26 cellular contexts compared by ENCODE assay signal in the genomic region with DNA sequence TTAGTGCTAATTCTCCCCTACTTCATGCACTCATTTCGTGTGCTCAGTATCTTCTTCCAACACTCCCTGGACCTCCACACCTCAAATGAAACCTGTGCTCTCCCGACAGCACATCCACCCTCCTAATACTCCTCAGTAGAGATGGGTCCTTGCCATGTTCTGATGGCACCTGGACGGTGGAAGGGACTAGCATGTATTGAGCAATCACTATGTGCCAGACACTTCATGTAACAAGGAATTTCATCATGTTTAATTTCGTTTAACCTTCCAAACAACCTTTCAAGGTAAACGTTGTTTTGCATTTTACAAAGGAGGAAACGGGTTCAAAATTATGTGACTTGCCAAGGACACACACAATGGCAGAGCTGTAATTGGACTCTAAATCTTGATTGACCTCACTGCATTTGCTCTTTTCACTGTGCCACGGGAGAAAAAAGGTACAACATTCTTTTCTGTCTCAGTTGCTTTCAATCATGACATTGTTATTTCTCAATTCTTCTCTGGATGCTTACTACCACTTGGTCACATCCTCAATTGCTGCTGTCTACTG. TPM values are rescaled to one million over a fixed set of nuclear protein-coding genes. Genes with fewer than 3 reads are reported as not detected.
DNase-seq lines count a peak whose midpoint lies in the region; ATAC-seq, FAIRE-seq and TF ChIP-seq lines count a peak whose summit lies in the region.
"Had no signal": no experiment of that assay in that cellular context is flagged by ENCODE, and none has a peak within 500 bp of the region (broad histone marks: within the 10 kb centered on the region; RNA-seq: fewer than 3 reads in every experiment).

No MANE protein-coding gene starts in this region.

- TF ChIP-seq RAD21 in K562 (CRISPR knock-in tag; conservative IDR thresholded peaks at IDR 0.05 in 1 of 2, IDR thresholded peaks at IDR 0.05 in 1 of 2) = no peak

- no peak for TF ChIP-seq POLR2A in K562 (conservative IDR thresholded peaks at IDR 0.05)

- TF ChIP-seq CTCF in GM23338 (conservative IDR thresholded peaks at IDR 0.05; ENCODE audit: low read depth in 2 of 2) = no peak
- TF ChIP-seq CTCF in K562 (IDR thresholded peaks at IDR 0.05 in 2 of 3, conservative IDR thresholded peaks at IDR 0.05 in 1 of 3; ENCODE audit: insufficient read depth in 2 of 3, low read depth in 1 of 3, low read length in 3 of 3) = no peak
- TF ChIP-seq CTCF in left lung (IDR thresholded peaks at IDR 0.05) = no peak
- no peak for TF ChIP-seq CTCF in parathyroid adenoma (IDR thresholded peaks at IDR 0.05)

- intact Hi-C loops in K562 (cut with micrococcal nuclease) = no loop called here
- intact Hi-C loops in left lung (cut with DNase I) = no loop called here

- FAIRE-seq in K562 (lab: Jason Lieb, UNC) = peak; percentile 32
- FAIRE-seq: GM12892, H54 had no signal

- H3K36me3 Mint-ChIP-seq in GM23338 (ENCODE audit: low read depth) = no peaks in the 10 kb centered on the region; the same call in 2 of the 3 replicates
- H3K36me3 Mint-ChIP-seq in activated T-cell treated with anti-CD3 and anti-CD28 coated beads, Interleukin-2, amount 50 U/mL, for 24 hours (ENCODE audit: low read depth) = no peaks in the 10 kb centered on the region

- H3K9ac ChIP-seq in K562 (ENCODE audit: insufficient read depth in 1 of 2, low read depth in 2 of 2, low read length in 2 of 2) (no peak overlapping the region), parathyroid adenoma (no peak overlapping the region), Karpas-422 (ENCODE audit: low read length) (no peak overlapping the region)

- H3K9me3 ChIP-seq in K562 (replicated peaks; ENCODE audit: control insufficient read depth, insufficient read depth, low read depth, low read length) (no peaks in the 10 kb centered on the region), left lung (no peaks in the 10 kb centered on the region), parathyroid adenoma (ENCODE audit: control insufficient read depth, low read length) (no peaks in the 10 kb centered on the region), Karpas-422 (ENCODE audit: low read length) (no peaks in the 10 kb centered on the region)
- H3K9me3 ChIP-seq: SJSA1 had no signal

- no peak overlapping the region for H3K4me2 ChIP-seq in GM23338
- H3K4me2 ChIP-seq in K562 (ENCODE audit: insufficient read depth, low read length) = no peak overlapping the region
- H3K4me2 ChIP-seq in parathyroid adenoma (ENCODE audit: low read length) = no peak overlapping the region
- H3K4me2 ChIP-seq in Karpas-422 (ENCODE audit: low read depth, low read length, poor library complexity, severe bottlenecking) = no peak overlapping the region

- H3K4me1 Mint-ChIP-seq in GM23338 = peaks cover 29% of the 10 kb centered on the region
- no peaks in the 10 kb centered on the region for H3K4me1 Mint-ChIP-seq in activated T-cell treated with anti-CD3 and anti-CD28 coated beads, Interleukin-2, amount 50 U/mL, for 24 hours (ENCODE audit: low read depth)

- H3K79me2 ChIP-seq in GM23338 (replicated peaks; ENCODE audit: insufficient read depth) (no peaks in the 10 kb centered on the region), K562 (ENCODE audit: control insufficient read depth, insufficient read depth, low read length) (no peaks in the 10 kb centered on the region), parathyroid adenoma (no peaks in the 10 kb centered on the region), Karpas-422 (ENCODE audit: low read length) (no peaks in the 10 kb centered on the region)

- H3K27ac ChIP-seq in GM23338 (ENCODE audit: low read depth) (no peak overlapping the region), K562 (ENCODE audit: extremely low read depth, low read depth, low read length) (no peak overlapping the region), left lung (no peak overlapping the region), parathyroid adenoma (no peak overlapping the region), Karpas-422 (ENCODE audit: low read length) (no peak overlapping the region)
- H3K27ac ChIP-seq: HL-60, SJSA1 had no signal

- POLR2A ChIA-PET in K562 (lab: Yijun Ruan, JAX) = interaction anchor here (1.6 to 1.7 kb wide), 2 partner anchors 22 to 76 kb away, joined by 5 to 9 read pairs; partner anchors contain the start of gene CEBPE

- no peak for TF ChIP-seq EP300 in K562 (IDR thresholded peaks at IDR 0.05; ENCODE audit: low read length)

- CTCF ChIA-PET in K562 (lab: Yijun Ruan, JAX; ENCODE audit: low intra/inter-chr PET ratio) = no interaction called here

- H2AFZ ChIP-seq in GM23338 (peak overlapping the region; percentile 84), K562 (ENCODE audit: low read depth, low read length) (peak overlapping the region; percentile 73), parathyroid adenoma (peak overlapping the region; percentile 29), Karpas-422 (ENCODE audit: low read length) (no peak overlapping the region)

- H3K4me1 ChIP-seq in GM23338 (ENCODE audit: insufficient read depth) = peaks cover 22% of the 10 kb centered on the region
- no peaks in the 10 kb centered on the region; a peak in 1 of 5 replicates for H3K4me1 ChIP-seq in K562 (replicated peaks in 1 of 2; ENCODE audit: control insufficient read depth in 2 of 2, insufficient read depth in 2 of 2, low read length in 2 of 2)
- no peaks in the 10 kb centered on the region for H3K4me1 ChIP-seq in left lung
- H3K4me1 ChIP-seq in parathyroid adenoma = peaks cover 4% of the 10 kb centered on the region
- no peaks in the 10 kb centered on the region for H3K4me1 ChIP-seq in Karpas-422 (ENCODE audit: low read length)
- H3K4me1 ChIP-seq: SJSA1 had no signal

- no TSS peak for BruUV-seq in K562 (replicated peaks; lab: Mats Ljungman, UMichigan)

- peaks cover 7% of the 10 kb centered on the region for H3K27me3 Mint-ChIP-seq in GM23338 (ENCODE audit: insufficient read depth, low read depth, poor library complexity)
- no peaks in the 10 kb centered on the region for H3K27me3 Mint-ChIP-seq in activated T-cell treated with anti-CD3 and anti-CD28 coated beads, Interleukin-2, amount 50 U/mL, for 24 hours

- no peaks in the 10 kb centered on the region for H3F3A ChIP-seq in GM23338 (replicated peaks; ENCODE audit: low read depth)

- ATAC-seq in GM23338 (no peak), K562 (no peak), left lung (peak; percentile 19)

- H3K27me3 ChIP-seq in GM23338 (ENCODE audit: insufficient read depth) (no peaks in the 10 kb centered on the region), K562 (ENCODE audit: control insufficient read depth in 2 of 2, insufficient read depth in 2 of 2, low read length in 2 of 2) (no peaks in the 10 kb centered on the region), left lung (no peaks in the 10 kb centered on the region), parathyroid adenoma (ENCODE audit: control insufficient read depth, insufficient read depth, low read length) (no peaks in the 10 kb centered on the region), Karpas-422 (ENCODE audit: low read length) (no peaks in the 10 kb centered on the region)
- H3K27me3 ChIP-seq: SJSA1 had no signal

- no peak overlapping the region for H3K27ac Mint-ChIP-seq in GM23338
- no peak overlapping the region for H3K27ac Mint-ChIP-seq in activated T-cell treated with anti-CD3 and anti-CD28 coated beads, Interleukin-2, amount 50 U/mL, for 24 hours

- H3K4me3 Mint-ChIP-seq in GM23338 = no peak overlapping the region
- H3K4me3 Mint-ChIP-seq in activated T-cell treated with anti-CD3 and anti-CD28 coated beads, Interleukin-2, amount 50 U/mL, for 24 hours = no peak overlapping the region

- no peaks in the 10 kb centered on the region for H3K36me3 ChIP-seq in GM23338 (ENCODE audit: insufficient read depth)
- no peaks in the 10 kb centered on the region for H3K36me3 ChIP-seq in K562 (ENCODE audit: control insufficient read depth, insufficient read depth, low read length)
- H3K36me3 ChIP-seq in left lung = no peaks in the 10 kb centered on the region
- H3K36me3 ChIP-seq in parathyroid adenoma (ENCODE audit: control insufficient read depth, insufficient read depth, low read length) = no peaks in the 10 kb centered on the region
- H3K36me3 ChIP-seq in Karpas-422 (ENCODE audit: insufficient read depth, low read length) = no peaks in the 10 kb centered on the region
- H3K36me3 ChIP-seq: SJSA1 had no signal

- no peak overlapping the region for H3K4me3 ChIP-seq in GM23338
- no peak overlapping the region for H3K4me3 ChIP-seq in K562
- H3K4me3 ChIP-seq in left lung = no peak overlapping the region
- H3K4me3 ChIP-seq in parathyroid adenoma (ENCODE audit: low read depth, low read length) = no peak overlapping the region
- H3K4me3 ChIP-seq in Karpas-422 (ENCODE audit: low read length) = no peak overlapping the region
- H3K4me3 ChIP-seq: SJSA1 had no signal

- no peaks in the 10 kb centered on the region for H3K9me1 ChIP-seq in K562 (ENCODE audit: control insufficient read depth, insufficient read depth, low read length)

- in situ Hi-C loops in K562 (cut with MboI) = no loop called here

- H4K20me1 ChIP-seq in GM23338 (replicated peaks; ENCODE audit: insufficient read depth) (no peaks in the 10 kb centered on the region), K562 (replicated peaks; ENCODE audit: control insufficient read depth, insufficient read depth, low read length) (no peaks in the 10 kb centered on the region), Karpas-422 (ENCODE audit: insufficient read depth, low read depth, low read length) (no peaks in the 10 kb centered on the region)

- H3K9me2 ChIP-seq in GM23338 (ENCODE audit: insufficient read depth) (no peaks in the 10 kb centered on the region), Karpas-422 (replicated peaks; ENCODE audit: insufficient read depth, low read length) (no peaks in the 10 kb centered on the region)

- DNase-seq in GM23338 (ENCODE audit: low spot score) = no peak
- no peak for DNase-seq in K562 (ENCODE audit: extremely low read depth in 1 of 4, low spot score in 3 of 4)
- no peak for DNase-seq in left lung
- no peak for DNase-seq in activated T-cell treated with anti-CD3 and anti-CD28 coated beads, Interleukin-2, amount 50 U/mL, for 24 hours
- DNase-seq in A172 (ENCODE audit: low spot score) = no peak
- DNase-seq in Karpas-422 = no peak
- no peak for DNase-seq in NK-92 treated with Interleukin-12 subunit alpha and Interleukin-12 subunit beta, amount 100 ng/mL, for 24 hours (lab: John Stamatoyannopoulos, UW)
- DNase-seq: 8988T, Calu3, DMS153, DND-41, MM.1S, NCI-H1048, NCI-H1417, NCI-H1694 treated with DMSO at 0.1 percent for 48 hours, NCI-H2107, NCI-H446, NCI-H526 treated with DMSO at 0.1 percent for 48 hours, Right ventricle myocardium superior, RPMI8226 had no signal

- H3K9me3 Mint-ChIP-seq in GM23338 = no peaks in the 10 kb centered on the region
- H3K9me3 Mint-ChIP-seq in activated T-cell treated with anti-CD3 and anti-CD28 coated beads, Interleukin-2, amount 50 U/mL, for 24 hours = no peaks in the 10 kb centered on the region

- WGBS in K562 (ENCODE audit: insufficient coverage, low coverage, missing lambda C conversion rate) = 12% methylated on average over 7 of the region's 7 CpGs

RNA-seq across cellular contexts. Expression of gene SLC7A8, which starts 12.2 kb away (rescaled TPM):
- 105 and 117 TPM in 2 replicates for total RNA-seq in GM23338 (2014; rRNA removed; shearing (Covaris generic))
- polyA plus RNA-seq in GM23338 (2016; fragmentation: Nextera tagmentation; extraction: Ambion mirVana) = 122 and 124 TPM in 2 replicates
- 10.1 and 17.6 TPM in 2 replicates for total RNA-seq in K562 (2011; cell fraction: chromatin; rRNA removed; ENCODE audit: low replicate concordance)
- 12.9 and 14.5 TPM in 2 replicates for total RNA-seq in K562 (2011; cell fraction: nucleolus; rRNA removed)
- 24.6 and 30.7 TPM in 2 replicates for total RNA-seq in K562 (2011; cell fraction: nucleoplasm; rRNA removed)
- 5.3 and 6.0 TPM in 2 replicates for total RNA-seq in K562 (2014; rRNA removed)
- total RNA-seq in K562 (2014; rRNA removed; fragmentation: Illumina TruSeq; extraction: Trizol) = 3.5 and 4.0 TPM in 2 replicates
- total RNA-seq in K562 (2015; rRNA removed; fragmentation: Illumina TruSeq; extraction: Trizol) = 3.4 and 4.5 TPM in 2 replicates
- 19.6 and 21.6 TPM in 2 replicates for total RNA-seq in K562 (2021)
- polyA plus RNA-seq in K562 (2011; rRNA removed) = 19.3 and 42.6 TPM in 2 replicates
- 26.8 and 32.0 TPM in 2 replicates for polyA plus RNA-seq in K562 (2011; cell fraction: cytosol; rRNA removed)
- polyA plus RNA-seq in K562 (2011; cell fraction: nucleus; rRNA removed) = 17.7 and 21.6 TPM in 2 replicates
- 16.4 and 25.4 TPM in 2 replicates for polyA plus RNA-seq in K562 (2012)
- polyA plus RNA-seq in K562 (2014; fragmentation: Illumina TruSeq; extraction: Trizol) = 30.1 and 33.0 TPM in 2 replicates
- 1 to 10 TPM; 2.0 to 2.3 TPM for polyA plus RNA-seq in K562 (2014; fragmentation: Nextera tagmentation; extraction: Ambion mirVana)
- polyA plus RNA-seq in K562 (2014; rRNA removed) = 10.1 and 10.6 TPM in 2 replicates
- 10.9 and 16.5 TPM in 2 replicates for polyA minus RNA-seq in K562 (2011; rRNA and poly(A)+ RNA removed)
- 22.9 and 23.3 TPM in 2 replicates for polyA minus RNA-seq in K562 (2011; cell fraction: cytosol; rRNA and poly(A)+ RNA removed)
- 4.4 and 9.4 TPM in 2 replicates for polyA minus RNA-seq in K562 (2011; cell fraction: nucleus; rRNA and poly(A)+ RNA removed)
- total RNA-seq in left lung = 10 to 100 TPM; 38.5 to 42.2 TPM
- 1.5 and 2.5 TPM in 2 replicates for total RNA-seq in A172 (2014; rRNA removed; shearing (Covaris generic))
- total RNA-seq in Karpas-422 (2014; rRNA removed; shearing (Covaris generic); ENCODE audit: low replicate concordance) = 0.79 TPM in 1 of 2 replicates, not detected in the other
- total RNA-seq: Calu3 had no signal

RNA-seq across cellular contexts. Expression of gene RNF212B, which starts 42.1 kb away (rescaled TPM):
- total RNA-seq in GM23338 (2014; rRNA removed; shearing (Covaris generic)) = not detected in 2 replicates
- 0.68 TPM in 1 of 2 replicates, not detected in the other for polyA plus RNA-seq in GM23338 (2016; fragmentation: Nextera tagmentation; extraction: Ambion mirVana)
- not detected in 2 replicates for total RNA-seq in K562 (2011; cell fraction: chromatin; rRNA removed; ENCODE audit: low replicate concordance)
- total RNA-seq in K562 (2011; cell fraction: nucleolus; rRNA removed) = not detected in 2 replicates
- total RNA-seq in K562 (2011; cell fraction: nucleoplasm; rRNA removed) = 0.37 TPM in 1 of 2 replicates, not detected in the other
- total RNA-seq in K562 (2014; rRNA removed) = not detected in 2 replicates
- total RNA-seq in K562 (2014; rRNA removed; fragmentation: Illumina TruSeq; extraction: Trizol) = 0.26 TPM in 1 of 2 replicates, not detected in the other
- total RNA-seq in K562 (2015; rRNA removed; fragmentation: Illumina TruSeq; extraction: Trizol) = not detected in 2 replicates
- 0.27 TPM in 1 of 2 replicates, not detected in the other for total RNA-seq in K562 (2021)
- 0.43 and 0.65 TPM in 2 replicates for polyA plus RNA-seq in K562 (2011; rRNA removed)
- 0.43 and 1.0 TPM in 2 replicates for polyA plus RNA-seq in K562 (2011; cell fraction: cytosol; rRNA removed)
- polyA plus RNA-seq in K562 (2011; cell fraction: nucleus; rRNA removed) = 0.43 TPM in 1 of 2 replicates, not detected in the other
- 0.35 TPM in 1 of 2 replicates, not detected in the other for polyA plus RNA-seq in K562 (2012)
- polyA plus RNA-seq in K562 (2014; fragmentation: Illumina TruSeq; extraction: Trizol) = 0.15 and 0.32 TPM in 2 replicates
- polyA plus RNA-seq in K562 (2014; fragmentation: Nextera tagmentation; extraction: Ambion mirVana) = under 1 TPM; 0.27 to 0.39 TPM
- 0.08 and 0.17 TPM in 2 replicates for polyA plus RNA-seq in K562 (2014; rRNA removed)
- not detected in 2 replicates for polyA minus RNA-seq in K562 (2011; rRNA and poly(A)+ RNA removed)
- not detected in 2 replicates for polyA minus RNA-seq in K562 (2011; cell fraction: cytosol; rRNA and poly(A)+ RNA removed)
- polyA minus RNA-seq in K562 (2011; cell fraction: nucleus; rRNA and poly(A)+ RNA removed) = 0.54 TPM in 1 of 2 replicates, not detected in the other
- not detected for total RNA-seq in left lung
- not detected in 2 replicates for total RNA-seq in A172 (2014; rRNA removed; shearing (Covaris generic))
- total RNA-seq in Karpas-422 (2014; rRNA removed; shearing (Covaris generic); ENCODE audit: low replicate concordance) = not detected in 2 replicates
- total RNA-seq: Calu3, Right ventricle myocardium superior, SJSA1 had no signal
- polyA plus RNA-seq: BJ had no signal
